8 cellular contexts compared by ENCODE assay signal in the genomic region with DNA sequence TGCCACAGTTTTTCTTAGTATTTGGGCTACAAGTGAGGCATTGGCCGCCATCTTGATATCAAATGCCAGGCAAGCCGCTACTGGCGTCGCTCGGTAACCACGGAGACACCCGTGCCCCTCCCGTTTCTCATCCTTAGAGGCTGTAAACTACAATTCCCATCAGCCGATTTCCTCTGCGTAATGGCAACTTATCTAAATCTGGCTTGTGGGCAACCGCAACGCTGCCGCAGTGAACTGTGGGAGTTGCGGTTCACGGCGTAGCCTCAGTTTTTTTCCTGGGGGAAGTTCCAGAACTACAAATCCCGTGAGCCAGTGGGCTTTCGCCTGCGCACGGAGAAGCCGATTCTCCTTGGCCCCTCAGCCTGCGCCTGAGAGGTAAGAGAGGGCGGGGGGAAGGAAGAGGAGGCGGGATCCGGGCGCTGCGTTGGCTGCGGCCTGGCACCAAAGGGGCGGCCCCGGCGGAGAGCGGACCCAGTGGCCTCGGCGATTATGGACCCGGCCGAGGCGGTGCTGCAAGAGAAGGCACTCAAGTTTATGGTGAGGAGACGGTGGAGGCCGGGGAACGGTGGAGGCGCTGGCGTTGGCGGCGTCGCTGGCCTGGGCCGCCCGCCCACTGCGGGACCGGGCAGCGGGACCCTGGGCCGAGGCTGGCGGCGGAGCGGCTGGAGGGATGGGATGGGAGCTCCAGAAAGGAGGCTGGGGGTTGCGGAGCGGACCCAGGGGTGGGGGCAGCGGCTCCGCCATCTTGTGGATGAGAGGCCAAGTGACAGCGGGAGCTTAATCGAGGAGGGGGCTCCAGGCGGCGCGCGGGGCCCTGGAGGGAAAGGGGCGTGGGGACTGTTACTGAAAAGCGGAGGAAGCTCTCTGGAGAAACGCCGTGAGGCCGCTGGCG. TPM values are rescaled to one million over a fixed set of nuclear protein-coding genes. Genes with fewer than 3 reads are reported as not detected.
DNase-seq lines count a peak whose midpoint lies in the region; ATAC-seq and TF ChIP-seq lines count a peak whose summit lies in the region.

A gene (plus strand): TSS at position 474 of the 892 bp plus-strand sequence. CDS start 16 bp downstream, at position 490.

- no peaks in the 10 kb centered on the region for H3K36me3 ChIP-seq in RWPE2 (ENCODE audit: low read depth)
- no peaks in the 10 kb centered on the region for H3K36me3 ChIP-seq in fibroblast of lung (ENCODE audit: control insufficient read depth, insufficient read depth, low read length)
- peaks cover 0 to 6% (median 0%) of the 10 kb centered on the region in 3 experiments for H3K36me3 ChIP-seq in naive thymus-derived CD4-positive, alpha-beta T cell (ENCODE audit: control insufficient read depth in 2 of 3, insufficient read depth in 3 of 3, low read length in 3 of 3)

- H3K4me2 ChIP-seq in fibroblast of lung (ENCODE audit: extremely low read depth, insufficient read depth, low read length) = peak within 1 kb of the TSS; percentile 81

- H3K27ac Mint-ChIP-seq in activated T-helper 2 cell treated with anti-CD3 and anti-CD28 coated beads, Interferon-gamma antibody, Interleukin-2, Interleukin-4, amounts not matched to agents 10 μg/mL and 5 μg/mL and 100 μg/mL, durations not matched to agents 14 hours and 24 hours and 36 hours = peak within 1 kb of the TSS; percentile 95
- H3K27ac Mint-ChIP-seq in naive thymus-derived CD4-positive, alpha-beta T cell = peak within 1 kb of the TSS; percentile 94 to 99 (median 98)
- peak within 1 kb of the TSS; percentile 95 for H3K27ac Mint-ChIP-seq in stimulated activated naive B cell treated with anti-CD40 and anti-IgM and Interleukin-4, amounts not matched to agents 10 μg/mL and 1 μg/mL and 100 μg/mL, for 72 hours

- H3K27me3 ChIP-seq in RWPE2 (ENCODE audit: insufficient read depth, poor library complexity, severe bottlenecking) = no peaks in the 10 kb centered on the region
- H3K27me3 ChIP-seq in fibroblast of lung (ENCODE audit: control insufficient read depth, insufficient read depth, low read length) = no peaks in the 10 kb centered on the region
- no peaks in the 10 kb centered on the region for H3K27me3 ChIP-seq in naive thymus-derived CD4-positive, alpha-beta T cell (ENCODE audit: control insufficient read depth in 2 of 2, insufficient read depth in 2 of 2, low read length in 2 of 2)

- POLR2A ChIA-PET in naive thymus-derived CD4-positive, alpha-beta T cell (lab: Charles Lee) = interaction anchor here (0.7 to 1.5 kb wide), 3 partner anchors 10 to 226 kb away, joined by 3 to 4 read pairs (median 3); no protein-coding TSS in a partner anchor

- CTCF ChIA-PET in naive thymus-derived CD4-positive, alpha-beta T cell (lab: Charles Lee) = interaction anchor here (0.6 kb wide), 1 partner anchor 35 kb away, joined by 4 read pairs; no protein-coding TSS in a partner anchor

- peak; percentile 95 for ATAC-seq in RWPE2 (ENCODE audit: low read depth)
- ATAC-seq in naive thymus-derived CD4-positive, alpha-beta T cell = peak; percentile 96
- peak; percentile 95 to 97 for ATAC-seq in stimulated activated naive B cell treated with anti-CD40 and anti-IgM and Interleukin-4, amounts not matched to agents 10 μg/mL and 1 μg/mL and 100 μg/mL, for 72 hours (replicated peaks)

- H3K9me3 Mint-ChIP-seq in activated T-helper 2 cell treated with anti-CD3 and anti-CD28 coated beads, Interferon-gamma antibody, Interleukin-2, Interleukin-4, amounts not matched to agents 10 μg/mL and 5 μg/mL and 100 μg/mL, durations not matched to agents 14 hours and 24 hours and 36 hours = no peaks in the 10 kb centered on the region
- H3K9me3 Mint-ChIP-seq in naive thymus-derived CD4-positive, alpha-beta T cell = peaks cover 0 to 5% (median 0%) of the 10 kb centered on the region in 11 donors
- H3K9me3 Mint-ChIP-seq in stimulated activated naive B cell treated with anti-CD40 and anti-IgM and Interleukin-4, amounts not matched to agents 10 μg/mL and 1 μg/mL and 100 μg/mL, for 72 hours = no peaks in the 10 kb centered on the region

- peak within 1 kb of the TSS; percentile 88 for H3K4me3 Mint-ChIP-seq in activated T-helper 2 cell treated with anti-CD3 and anti-CD28 coated beads, Interferon-gamma antibody, Interleukin-2, Interleukin-4, amounts not matched to agents 10 μg/mL and 5 μg/mL and 100 μg/mL, durations not matched to agents 14 hours and 24 hours and 36 hours (ENCODE audit: low read depth)
- H3K4me3 Mint-ChIP-seq in naive thymus-derived CD4-positive, alpha-beta T cell = peak within 1 kb of the TSS; percentile 93 to 99 (median 98)
- H3K4me3 Mint-ChIP-seq in stimulated activated naive B cell treated with anti-CD40 and anti-IgM and Interleukin-4, amounts not matched to agents 10 μg/mL and 1 μg/mL and 100 μg/mL, for 72 hours = peak within 1 kb of the TSS; percentile 93 to 97

- no peaks in the 10 kb centered on the region for H4K20me1 ChIP-seq in fibroblast of lung (ENCODE audit: control insufficient read depth, extremely low read depth, insufficient read depth, low read length)

- peaks cover 15% of the 10 kb centered on the region for H3K4me1 Mint-ChIP-seq in activated T-helper 2 cell treated with anti-CD3 and anti-CD28 coated beads, Interferon-gamma antibody, Interleukin-2, Interleukin-4, amounts not matched to agents 10 μg/mL and 5 μg/mL and 100 μg/mL, durations not matched to agents 14 hours and 24 hours and 36 hours (ENCODE audit: low read depth)
- peaks cover 17 to 42% (median 35%) of the 10 kb centered on the region in 7 donors for H3K4me1 Mint-ChIP-seq in naive thymus-derived CD4-positive, alpha-beta T cell
- H3K4me1 Mint-ChIP-seq in stimulated activated naive B cell treated with anti-CD40 and anti-IgM and Interleukin-4, amounts not matched to agents 10 μg/mL and 1 μg/mL and 100 μg/mL, for 72 hours = peaks cover 13 to 33% of the 10 kb centered on the region in 2 donors

- TF ChIP-seq CTCF in RWPE2 (IDR thresholded peaks at IDR 0.05; ENCODE audit: poor library complexity, severe bottlenecking) (no peak), fibroblast of lung (conservative IDR thresholded peaks at IDR 0.05 in 1 of 2, IDR thresholded peaks at IDR 0.05 in 1 of 2; ENCODE audit: low read depth in 1 of 2, low read length in 2 of 2) (no peak)

- peak within 1 kb of the TSS; percentile 79 for H3K4me3 ChIP-seq in RWPE2 (ENCODE audit: severe bottlenecking)
- peak within 1 kb of the TSS; percentile 88 to 93 (median 90) for H3K4me3 ChIP-seq in fibroblast of lung (replicated peaks in 1 of 4; ENCODE audit: control extremely low read depth in 1 of 4, insufficient read depth in 1 of 4, low read depth in 3 of 4, low read length in 4 of 4)
- peak within 1 kb of the TSS; percentile 69 for H3K4me3 ChIP-seq in naive thymus-derived CD4-positive, alpha-beta T cell (ENCODE audit: low read length)

- H2AFZ ChIP-seq in fibroblast of lung (ENCODE audit: low read length) = peak within 1 kb of the TSS; percentile 96

- intact Hi-C loops in activated T-helper 2 cell treated with anti-CD3 and anti-CD28 coated beads, Interferon-gamma antibody, Interleukin-2, Interleukin-4, amounts not matched to agents 10 μg/mL and 5 μg/mL and 100 μg/mL, durations not matched to agents 14 hours and 24 hours and 36 hours (cut with micrococcal nuclease) = loop anchor here (1.0 to 10.0 kb wide), 4 partner anchors 26 to 463 kb away; a partner anchor contains a TSS
- intact Hi-C loops in naive thymus-derived CD4-positive, alpha-beta T cell (cut with micrococcal nuclease) = loop anchor here (1.0 to 10.0 kb wide), 29 partner anchors 43 to 1732 kb away; a partner anchor contains a TSS

- DNase-seq in EL = peak; percentile 100
- DNase-seq in H4 (ENCODE audit: low spot score) = peak; percentile 99
- DNase-seq in LoVo (ENCODE audit: low spot score) = peak; percentile 98
- peak; percentile 95 for DNase-seq in RWPE2 (ENCODE audit: low spot score)
- peak; percentile 97 for DNase-seq in activated T-helper 2 cell treated with anti-CD3 and anti-CD28 coated beads, Interferon-gamma antibody, Interleukin-2, Interleukin-4, amounts not matched to agents 10 μg/mL and 5 μg/mL and 100 μg/mL, durations not matched to agents 14 hours and 24 hours and 36 hours (ENCODE audit: low spot score)
- peak; percentile 99 to 100 for DNase-seq in fibroblast of lung (ENCODE audit: low read depth in 2 of 2)
- DNase-seq in naive thymus-derived CD4-positive, alpha-beta T cell = peak; percentile 76 to 99 (median 98)
- peak; percentile 97 for DNase-seq in stimulated activated naive B cell treated with anti-CD40 and anti-IgM and Interleukin-4, amounts not matched to agents 10 μg/mL and 1 μg/mL and 100 μg/mL, for 72 hours

- H3K36me3 Mint-ChIP-seq in activated T-helper 2 cell treated with anti-CD3 and anti-CD28 coated beads, Interferon-gamma antibody, Interleukin-2, Interleukin-4, amounts not matched to agents 10 μg/mL and 5 μg/mL and 100 μg/mL, durations not matched to agents 14 hours and 24 hours and 36 hours (ENCODE audit: low read depth) = peaks cover 12% of the 10 kb centered on the region
- H3K36me3 Mint-ChIP-seq in naive thymus-derived CD4-positive, alpha-beta T cell = peaks cover 0 to 10% (median 0%) of the 10 kb centered on the region in 5 donors
- H3K36me3 Mint-ChIP-seq in stimulated activated naive B cell treated with anti-CD40 and anti-IgM and Interleukin-4, amounts not matched to agents 10 μg/mL and 1 μg/mL and 100 μg/mL, for 72 hours = peaks cover 4 to 9% of the 10 kb centered on the region in 2 donors

- H3K27ac ChIP-seq in RWPE2 (ENCODE audit: poor library complexity, severe bottlenecking) = peak within 1 kb of the TSS; percentile 60
- H3K27ac ChIP-seq in fibroblast of lung (ENCODE audit: insufficient read depth, low read length) = peak within 1 kb of the TSS; percentile 65
- H3K27ac ChIP-seq in naive thymus-derived CD4-positive, alpha-beta T cell (ENCODE audit: low read depth, low read length) = peak within 1 kb of the TSS; percentile 94

- peaks cover 18% of the 10 kb centered on the region for H3K79me2 ChIP-seq in fibroblast of lung (ENCODE audit: control insufficient read depth, insufficient read depth, low read length)

- H3K27me3 Mint-ChIP-seq in activated T-helper 2 cell treated with anti-CD3 and anti-CD28 coated beads, Interferon-gamma antibody, Interleukin-2, Interleukin-4, amounts not matched to agents 10 μg/mL and 5 μg/mL and 100 μg/mL, durations not matched to agents 14 hours and 24 hours and 36 hours (ENCODE audit: low read depth) = peaks cover 16% of the 10 kb centered on the region
- H3K27me3 Mint-ChIP-seq in naive thymus-derived CD4-positive, alpha-beta T cell = peaks cover 5 to 18% (median 13%) of the 10 kb centered on the region in 5 donors
- peaks cover 17 to 22% of the 10 kb centered on the region in 2 donors for H3K27me3 Mint-ChIP-seq in stimulated activated naive B cell treated with anti-CD40 and anti-IgM and Interleukin-4, amounts not matched to agents 10 μg/mL and 1 μg/mL and 100 μg/mL, for 72 hours

- H3K9ac ChIP-seq in fibroblast of lung (ENCODE audit: insufficient read depth, low read length) = peak within 1 kb of the TSS; percentile 69

- H3K4me1 ChIP-seq in RWPE2 (ENCODE audit: insufficient read depth, poor library complexity, severe bottlenecking) (peaks cover 8% of the 10 kb centered on the region), fibroblast of lung (ENCODE audit: control insufficient read depth, extremely low read depth, insufficient read depth, low read length) (peaks cover 3% of the 10 kb centered on the region)
- peaks cover 5 to 8% of the 10 kb centered on the region in 2 donors for H3K4me1 ChIP-seq in naive thymus-derived CD4-positive, alpha-beta T cell (ENCODE audit: control insufficient read depth in 2 of 2, insufficient read depth in 2 of 2, low read length in 2 of 2)

- H3K9me3 ChIP-seq in RWPE2 (ENCODE audit: severe bottlenecking) = no peaks in the 10 kb centered on the region
- H3K9me3 ChIP-seq in fibroblast of lung (ENCODE audit: control insufficient read depth, insufficient read depth, low read depth, low read length) = no peaks in the 10 kb centered on the region
- no peaks in the 10 kb centered on the region for H3K9me3 ChIP-seq in naive thymus-derived CD4-positive, alpha-beta T cell (ENCODE audit: control insufficient read depth in 2 of 3, low read length in 3 of 3)

RNA-seq across cellular contexts. Expression of the gene that starts here (rescaled TPM):
- total RNA-seq in H4 (2014; rRNA removed; shearing (Covaris generic)) = 9.2 and 9.3 TPM in 2 replicates
- total RNA-seq in activated T-helper 2 cell treated with anti-CD3 and anti-CD28 coated beads, Interferon-gamma antibody, Interleukin-2, Interleukin-4, amounts not matched to agents 10 μg/mL and 5 μg/mL and 100 μg/mL, durations not matched to agents 14 hours and 24 hours and 36 hours = 18.2 and 21.0 TPM in 2 replicates
- total RNA-seq in fibroblast of lung = 9.2 and 9.5 TPM in 2 replicates
- polyA plus RNA-seq in fibroblast of lung = 9.6 and 10.9 TPM in 2 replicates
- 5.3 and 6.9 TPM in 2 replicates for polyA plus RNA-seq in fibroblast of lung (2012)
- 7.2 and 7.7 TPM in 2 replicates for polyA minus RNA-seq in fibroblast of lung (ENCODE audit: low replicate concordance)
- 10 to 100 TPM; 14.7 to 26.1 (median 17.6) TPM for total RNA-seq in naive thymus-derived CD4-positive, alpha-beta T cell
- 10 to 100 TPM; 12.8 to 16.1 TPM for polyA plus RNA-seq in naive thymus-derived CD4-positive, alpha-beta T cell

Comparison
In these comparisons a context has a peak if more than half of its experiments do, and no peak if none do; other contexts are left out.
1. Peak in every context shown above with its lines: DNase-seq, ATAC-seq, H3K4me3 ChIP-seq and H3K27ac ChIP-seq.